ENCODE assay signal across 1 cellular context in the genomic region with DNA sequence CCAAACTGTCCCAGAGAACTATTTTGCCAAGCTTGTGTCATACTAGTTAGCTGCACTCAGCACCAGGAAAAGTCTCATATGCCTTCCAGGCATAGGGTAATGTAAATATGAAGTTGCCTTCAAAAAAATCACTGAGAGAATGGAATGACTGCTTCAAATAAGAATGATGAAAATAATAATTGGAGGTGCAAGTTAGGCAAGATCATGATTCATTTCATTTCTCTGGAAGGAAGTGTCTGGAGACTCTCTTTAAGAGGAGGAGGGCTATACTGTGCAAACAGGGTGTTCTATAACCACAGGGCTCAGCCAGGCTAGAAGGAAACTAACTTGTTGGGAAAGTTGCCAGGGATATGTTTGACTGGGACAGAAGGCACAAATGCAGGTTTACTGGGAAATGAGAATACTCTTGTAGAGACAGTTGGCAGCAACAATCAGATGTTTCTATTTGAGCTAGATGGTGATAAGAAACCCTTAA.
TF ChIP-seq lines count a peak whose summit lies in the region.

No MANE protein-coding gene starts in this region.

TF ChIP-seq in A549, 52 proteins besides CTCF, POLR2A, EP300 and RAD21 (continued from another document):
- TF ChIP-seq CEBPB (IDR thresholded peaks at IDR 0.05) = peak; percentile 57 to 62; a peak in 2 of 4 replicates
- peak; percentile 54; the same call in 1 of the 2 replicates for TF ChIP-seq GATA3 (IDR thresholded peaks at IDR 0.05; ENCODE audit: borderline replicate concordance)
- no peak for TF ChIP-seq MAZ (IDR thresholded peaks at IDR 0.05; ENCODE audit: borderline replicate concordance, low read depth, low read length)
- peak; percentile 69 for TF ChIP-seq JUNB (IDR thresholded peaks at IDR 0.05)
- TF ChIP-seq TFCP2L1 (CRISPR knock-in tag; IDR thresholded peaks at IDR 0.05) = no peak
- no peak for TF ChIP-seq RARB (CRISPR knock-in tag; IDR thresholded peaks at IDR 0.05)
- TF ChIP-seq TP53 (CRISPR knock-in tag; IDR thresholded peaks at IDR 0.05) = no peak
- no peak for TF ChIP-seq ZFP36 (IDR thresholded peaks at IDR 0.05; ENCODE audit: borderline replicate concordance, partially characterized antibody)
- no peak for TF ChIP-seq EHF (CRISPR knock-in tag; IDR thresholded peaks at IDR 0.05)
- peak; percentile 42 to 64; a peak in 2 of 5 replicates for TF ChIP-seq JUN (IDR thresholded peaks at IDR 0.05)
- TF ChIP-seq MYC (IDR thresholded peaks at IDR 0.05; ENCODE audit: borderline replicate concordance, low read length) = no peak
- TF ChIP-seq, protein P1, sequence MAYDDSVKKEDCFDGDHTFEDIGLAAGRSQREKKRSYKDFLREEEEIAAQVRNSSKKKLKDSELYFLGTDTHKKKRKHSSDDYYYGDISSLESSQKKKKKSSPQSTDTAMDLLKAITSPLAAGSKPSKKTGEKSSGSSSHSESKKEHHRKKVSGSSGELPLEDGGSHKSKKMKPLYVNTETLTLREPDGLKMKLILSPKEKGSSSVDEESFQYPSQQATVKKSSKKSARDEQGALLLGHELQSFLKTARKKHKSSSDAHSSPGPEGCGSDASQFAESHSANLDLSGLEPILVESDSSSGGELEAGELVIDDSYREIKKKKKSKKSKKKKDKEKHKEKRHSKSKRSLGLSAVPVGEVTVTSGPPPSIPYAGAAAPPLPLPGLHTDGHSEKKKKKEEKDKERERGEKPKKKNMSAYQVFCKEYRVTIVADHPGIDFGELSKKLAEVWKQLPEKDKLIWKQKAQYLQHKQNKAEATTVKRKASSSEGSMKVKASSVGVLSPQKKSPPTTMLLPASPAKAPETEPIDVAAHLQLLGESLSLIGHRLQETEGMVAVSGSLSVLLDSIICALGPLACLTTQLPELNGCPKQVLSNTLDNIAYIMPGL (CRISPR knock-in tag; IDR thresholded peaks at IDR 0.05; ENCODE audit: borderline replicate concordance) = no peak
- TF ChIP-seq, protein P2, sequence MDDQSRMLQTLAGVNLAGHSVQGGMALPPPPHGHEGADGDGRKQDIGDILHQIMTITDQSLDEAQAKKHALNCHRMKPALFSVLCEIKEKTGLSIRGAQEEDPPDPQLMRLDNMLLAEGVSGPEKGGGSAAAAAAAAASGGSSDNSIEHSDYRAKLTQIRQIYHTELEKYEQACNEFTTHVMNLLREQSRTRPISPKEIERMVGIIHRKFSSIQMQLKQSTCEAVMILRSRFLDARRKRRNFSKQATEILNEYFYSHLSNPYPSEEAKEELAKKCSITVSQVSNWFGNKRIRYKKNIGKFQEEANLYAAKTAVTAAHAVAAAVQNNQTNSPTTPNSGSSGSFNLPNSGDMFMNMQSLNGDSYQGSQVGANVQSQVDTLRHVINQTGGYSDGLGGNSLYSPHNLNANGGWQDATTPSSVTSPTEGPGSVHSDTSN (IDR thresholded peaks at IDR 0.05) = no peak
- TF ChIP-seq FOXS1 (CRISPR knock-in tag; IDR thresholded peaks at IDR 0.05) = no peak
- no peak for TF ChIP-seq CHD2 (IDR thresholded peaks at IDR 0.05; ENCODE audit: low read length, partially characterized antibody)
- TF ChIP-seq SMC3 (IDR thresholded peaks at IDR 0.05) = no peak; the same call in 2 of the 3 replicates
- no peak for TF ChIP-seq ESRRA (IDR thresholded peaks at IDR 0.05; ENCODE audit: borderline replicate concordance, low read length)
- TF ChIP-seq KDM5A (IDR thresholded peaks at IDR 0.05) = no peak
- no peak for TF ChIP-seq ZSCAN20 (CRISPR knock-in tag; IDR thresholded peaks at IDR 0.05)
- no peak for TF ChIP-seq FOSL2 (IDR thresholded peaks at IDR 0.05)
- TF ChIP-seq FOSL2 (CRISPR knock-in tag; IDR thresholded peaks at IDR 0.05) = peak; percentile 44; the same call in 1 of the 2 replicates
- no peak for TF ChIP-seq ZNF302 (CRISPR knock-in tag; IDR thresholded peaks at IDR 0.05)
- TF ChIP-seq RCOR1 (IDR thresholded peaks at IDR 0.05; ENCODE audit: low read depth, low read length) = no peak
- TF ChIP-seq, protein P3, sequence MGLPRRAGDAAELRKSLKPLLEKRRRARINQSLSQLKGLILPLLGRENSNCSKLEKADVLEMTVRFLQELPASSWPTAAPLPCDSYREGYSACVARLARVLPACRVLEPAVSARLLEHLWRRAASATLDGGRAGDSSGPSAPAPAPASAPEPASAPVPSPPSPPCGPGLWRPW (IDR thresholded peaks at IDR 0.05) = no peak
